1 cellular context compared by ENCODE assay signal in the genomic region with DNA sequence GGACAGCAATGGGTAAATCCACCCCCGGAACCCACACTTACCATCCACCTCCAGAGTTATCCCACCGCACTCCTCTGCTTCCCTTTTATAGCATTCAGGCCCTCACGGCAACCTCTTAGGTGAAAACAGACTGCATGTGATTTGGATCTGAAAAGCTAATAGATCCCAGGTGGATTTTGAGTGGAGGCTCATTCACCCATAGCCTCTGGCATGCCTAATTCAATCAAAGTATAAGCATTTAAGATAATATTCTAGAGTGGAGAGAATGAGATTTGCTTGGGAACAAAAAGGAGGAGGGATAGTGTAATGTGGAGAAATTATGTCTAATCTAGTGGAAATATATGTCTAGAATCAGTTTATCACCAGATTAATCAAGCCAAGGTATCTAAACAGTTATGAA.
TF ChIP-seq lines count a peak whose summit lies in the region.

No MANE protein-coding gene starts in this region.

TF ChIP-seq in GM23338, 12 proteins besides CTCF, POLR2A, EP300 and RAD21 (continued from another document):
- TF ChIP-seq, protein P1, sequence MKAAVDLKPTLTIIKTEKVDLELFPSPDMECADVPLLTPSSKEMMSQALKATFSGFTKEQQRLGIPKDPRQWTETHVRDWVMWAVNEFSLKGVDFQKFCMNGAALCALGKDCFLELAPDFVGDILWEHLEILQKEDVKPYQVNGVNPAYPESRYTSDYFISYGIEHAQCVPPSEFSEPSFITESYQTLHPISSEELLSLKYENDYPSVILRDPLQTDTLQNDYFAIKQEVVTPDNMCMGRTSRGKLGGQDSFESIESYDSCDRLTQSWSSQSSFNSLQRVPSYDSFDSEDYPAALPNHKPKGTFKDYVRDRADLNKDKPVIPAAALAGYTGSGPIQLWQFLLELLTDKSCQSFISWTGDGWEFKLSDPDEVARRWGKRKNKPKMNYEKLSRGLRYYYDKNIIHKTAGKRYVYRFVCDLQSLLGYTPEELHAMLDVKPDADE (IDR thresholded peaks at IDR 0.05): no peak
- TF ChIP-seq POLR2AphosphoS5 (IDR thresholded peaks at IDR 0.05; ENCODE audit: low read depth): no peak
- no peak for TF ChIP-seq STAT1 (IDR thresholded peaks at IDR 0.05; ENCODE audit: unreplicated experiment)
- no peak for TF ChIP-seq CREB1 (CRISPR knock-in tag; IDR thresholded peaks at IDR 0.05; ENCODE audit: low read depth)
- TF ChIP-seq, protein P2, sequence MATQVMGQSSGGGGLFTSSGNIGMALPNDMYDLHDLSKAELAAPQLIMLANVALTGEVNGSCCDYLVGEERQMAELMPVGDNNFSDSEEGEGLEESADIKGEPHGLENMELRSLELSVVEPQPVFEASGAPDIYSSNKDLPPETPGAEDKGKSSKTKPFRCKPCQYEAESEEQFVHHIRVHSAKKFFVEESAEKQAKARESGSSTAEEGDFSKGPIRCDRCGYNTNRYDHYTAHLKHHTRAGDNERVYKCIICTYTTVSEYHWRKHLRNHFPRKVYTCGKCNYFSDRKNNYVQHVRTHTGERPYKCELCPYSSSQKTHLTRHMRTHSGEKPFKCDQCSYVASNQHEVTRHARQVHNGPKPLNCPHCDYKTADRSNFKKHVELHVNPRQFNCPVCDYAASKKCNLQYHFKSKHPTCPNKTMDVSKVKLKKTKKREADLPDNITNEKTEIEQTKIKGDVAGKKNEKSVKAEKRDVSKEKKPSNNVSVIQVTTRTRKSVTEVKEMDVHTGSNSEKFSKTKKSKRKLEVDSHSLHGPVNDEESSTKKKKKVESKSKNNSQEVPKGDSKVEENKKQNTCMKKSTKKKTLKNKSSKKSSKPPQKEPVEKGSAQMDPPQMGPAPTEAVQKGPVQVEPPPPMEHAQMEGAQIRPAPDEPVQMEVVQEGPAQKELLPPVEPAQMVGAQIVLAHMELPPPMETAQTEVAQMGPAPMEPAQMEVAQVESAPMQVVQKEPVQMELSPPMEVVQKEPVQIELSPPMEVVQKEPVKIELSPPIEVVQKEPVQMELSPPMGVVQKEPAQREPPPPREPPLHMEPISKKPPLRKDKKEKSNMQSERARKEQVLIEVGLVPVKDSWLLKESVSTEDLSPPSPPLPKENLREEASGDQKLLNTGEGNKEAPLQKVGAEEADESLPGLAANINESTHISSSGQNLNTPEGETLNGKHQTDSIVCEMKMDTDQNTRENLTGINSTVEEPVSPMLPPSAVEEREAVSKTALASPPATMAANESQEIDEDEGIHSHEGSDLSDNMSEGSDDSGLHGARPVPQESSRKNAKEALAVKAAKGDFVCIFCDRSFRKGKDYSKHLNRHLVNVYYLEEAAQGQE (IDR thresholded peaks at IDR 0.05; ENCODE audit: unreplicated experiment): no peak
- no peak for TF ChIP-seq ZNF331 (CRISPR knock-in tag; IDR thresholded peaks at IDR 0.05; ENCODE audit: low read depth)
